ENCODE assay signal across 2 cellular contexts in genomic region chr6:38018755-38019165, GRCh38.
TF ChIP-seq lines count a peak whose summit lies in the region.

No MANE protein-coding gene starts in this region.

TF ChIP-seq in SK-N-SH, 30 proteins besides CTCF, POLR2A, EP300 and RAD21 (continued from another document):
- TF ChIP-seq GATA2 (CRISPR knock-in tag; IDR thresholded peaks at IDR 0.05), result no peak

TF ChIP-seq in HepG2, 621 proteins besides CTCF, POLR2A, EP300 and RAD21 (continued from another document and continues in another):
- TF ChIP-seq, protein P1, sequence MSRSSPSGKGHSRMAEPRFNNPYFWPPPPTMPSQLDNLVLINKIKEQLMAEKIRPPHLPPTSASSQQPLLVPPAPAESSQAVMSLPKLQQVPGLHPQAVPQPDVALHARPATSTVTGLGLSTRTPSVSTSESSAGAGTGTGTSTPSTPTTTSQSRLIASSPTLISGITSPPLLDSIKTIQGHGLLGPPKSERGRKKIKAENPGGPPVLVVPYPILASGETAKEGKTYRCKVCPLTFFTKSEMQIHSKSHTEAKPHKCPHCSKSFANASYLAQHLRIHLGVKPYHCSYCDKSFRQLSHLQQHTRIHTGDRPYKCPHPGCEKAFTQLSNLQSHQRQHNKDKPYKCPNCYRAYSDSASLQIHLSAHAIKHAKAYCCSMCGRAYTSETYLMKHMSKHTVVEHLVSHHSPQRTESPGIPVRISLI (CRISPR knock-in tag; IDR thresholded peaks at IDR 0.05; ENCODE audit: borderline replicate concordance), result peak; percentile 74; the same call in 1 of the 2 replicates
- TF ChIP-seq ZNF430 (CRISPR knock-in tag; IDR thresholded peaks at IDR 0.05), result no peak
- TF ChIP-seq ZBTB33 (CRISPR knock-in tag; IDR thresholded peaks at IDR 0.05), result peak; percentile 50; the same call in 1 of the 2 replicates
- no peak for TF ChIP-seq ZNF335 (CRISPR knock-in tag; IDR thresholded peaks at IDR 0.05)
- no peak for TF ChIP-seq EZH2 (conservative IDR thresholded peaks at IDR 0.05; ENCODE audit: low read depth, low read length)
- TF ChIP-seq ZNF263 (CRISPR knock-in tag; IDR thresholded peaks at IDR 0.05), result no peak
- TF ChIP-seq, protein P2, sequence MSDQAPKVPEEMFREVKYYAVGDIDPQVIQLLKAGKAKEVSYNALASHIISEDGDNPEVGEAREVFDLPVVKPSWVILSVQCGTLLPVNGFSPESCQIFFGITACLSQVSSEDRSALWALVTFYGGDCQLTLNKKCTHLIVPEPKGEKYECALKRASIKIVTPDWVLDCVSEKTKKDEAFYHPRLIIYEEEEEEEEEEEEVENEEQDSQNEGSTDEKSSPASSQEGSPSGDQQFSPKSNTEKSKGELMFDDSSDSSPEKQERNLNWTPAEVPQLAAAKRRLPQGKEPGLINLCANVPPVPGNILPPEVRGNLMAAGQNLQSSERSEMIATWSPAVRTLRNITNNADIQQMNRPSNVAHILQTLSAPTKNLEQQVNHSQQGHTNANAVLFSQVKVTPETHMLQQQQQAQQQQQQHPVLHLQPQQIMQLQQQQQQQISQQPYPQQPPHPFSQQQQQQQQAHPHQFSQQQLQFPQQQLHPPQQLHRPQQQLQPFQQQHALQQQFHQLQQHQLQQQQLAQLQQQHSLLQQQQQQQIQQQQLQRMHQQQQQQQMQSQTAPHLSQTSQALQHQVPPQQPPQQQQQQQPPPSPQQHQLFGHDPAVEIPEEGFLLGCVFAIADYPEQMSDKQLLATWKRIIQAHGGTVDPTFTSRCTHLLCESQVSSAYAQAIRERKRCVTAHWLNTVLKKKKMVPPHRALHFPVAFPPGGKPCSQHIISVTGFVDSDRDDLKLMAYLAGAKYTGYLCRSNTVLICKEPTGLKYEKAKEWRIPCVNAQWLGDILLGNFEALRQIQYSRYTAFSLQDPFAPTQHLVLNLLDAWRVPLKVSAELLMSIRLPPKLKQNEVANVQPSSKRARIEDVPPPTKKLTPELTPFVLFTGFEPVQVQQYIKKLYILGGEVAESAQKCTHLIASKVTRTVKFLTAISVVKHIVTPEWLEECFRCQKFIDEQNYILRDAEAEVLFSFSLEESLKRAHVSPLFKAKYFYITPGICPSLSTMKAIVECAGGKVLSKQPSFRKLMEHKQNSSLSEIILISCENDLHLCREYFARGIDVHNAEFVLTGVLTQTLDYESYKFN (CRISPR knock-in tag; conservative IDR thresholded peaks at IDR 0.05), result peak; percentile 31; the same call in 1 of the 2 replicates
- TF ChIP-seq AHDC1 (CRISPR knock-in tag; IDR thresholded peaks at IDR 0.05; ENCODE audit: borderline replicate concordance), result no peak
- TF ChIP-seq, protein P3, sequence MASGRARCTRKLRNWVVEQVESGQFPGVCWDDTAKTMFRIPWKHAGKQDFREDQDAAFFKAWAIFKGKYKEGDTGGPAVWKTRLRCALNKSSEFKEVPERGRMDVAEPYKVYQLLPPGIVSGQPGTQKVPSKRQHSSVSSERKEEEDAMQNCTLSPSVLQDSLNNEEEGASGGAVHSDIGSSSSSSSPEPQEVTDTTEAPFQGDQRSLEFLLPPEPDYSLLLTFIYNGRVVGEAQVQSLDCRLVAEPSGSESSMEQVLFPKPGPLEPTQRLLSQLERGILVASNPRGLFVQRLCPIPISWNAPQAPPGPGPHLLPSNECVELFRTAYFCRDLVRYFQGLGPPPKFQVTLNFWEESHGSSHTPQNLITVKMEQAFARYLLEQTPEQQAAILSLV (CRISPR knock-in tag; IDR thresholded peaks at IDR 0.05; ENCODE audit: borderline replicate concordance), result no peak
- TF ChIP-seq, protein P4, sequence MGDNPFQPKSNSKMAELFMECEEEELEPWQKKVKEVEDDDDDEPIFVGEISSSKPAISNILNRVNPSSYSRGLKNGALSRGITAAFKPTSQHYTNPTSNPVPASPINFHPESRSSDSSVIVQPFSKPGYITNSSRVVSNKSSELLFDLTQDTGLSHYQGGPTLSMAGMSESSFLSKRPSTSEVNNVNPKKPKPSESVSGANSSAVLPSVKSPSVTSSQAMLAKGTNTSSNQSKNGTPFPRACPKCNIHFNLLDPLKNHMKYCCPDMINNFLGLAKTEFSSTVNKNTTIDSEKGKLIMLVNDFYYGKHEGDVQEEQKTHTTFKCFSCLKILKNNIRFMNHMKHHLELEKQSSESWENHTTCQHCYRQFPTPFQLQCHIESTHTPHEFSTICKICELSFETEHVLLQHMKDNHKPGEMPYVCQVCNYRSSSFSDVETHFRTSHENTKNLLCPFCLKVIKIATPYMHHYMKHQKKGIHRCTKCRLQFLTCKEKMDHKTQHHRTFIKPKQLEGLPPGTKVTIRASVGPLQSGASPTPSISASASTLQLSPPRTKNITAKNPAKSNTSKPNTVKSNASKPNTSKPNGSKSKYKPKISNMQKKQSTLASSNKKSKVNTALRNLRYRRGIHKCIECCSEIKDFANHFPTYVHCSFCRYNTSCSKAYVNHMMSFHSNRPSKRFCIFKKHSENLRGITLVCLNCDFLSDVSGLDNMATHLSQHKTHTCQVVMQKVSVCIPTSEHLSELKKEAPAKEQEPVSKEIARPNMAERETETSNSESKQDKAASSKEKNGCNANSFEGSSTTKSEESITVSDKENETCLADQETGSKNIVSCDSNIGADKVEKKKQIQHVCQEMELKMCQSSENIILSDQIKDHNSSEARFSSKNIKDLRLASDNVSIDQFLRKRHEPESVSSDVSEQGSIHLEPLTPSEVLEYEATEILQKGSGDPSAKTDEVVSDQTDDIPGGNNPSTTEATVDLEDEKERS (CRISPR knock-in tag; IDR thresholded peaks at IDR 0.05), result 0 out of 2 replicates have a peak, but pooled peaks have one; percentile 42
- TF ChIP-seq, protein P5, sequence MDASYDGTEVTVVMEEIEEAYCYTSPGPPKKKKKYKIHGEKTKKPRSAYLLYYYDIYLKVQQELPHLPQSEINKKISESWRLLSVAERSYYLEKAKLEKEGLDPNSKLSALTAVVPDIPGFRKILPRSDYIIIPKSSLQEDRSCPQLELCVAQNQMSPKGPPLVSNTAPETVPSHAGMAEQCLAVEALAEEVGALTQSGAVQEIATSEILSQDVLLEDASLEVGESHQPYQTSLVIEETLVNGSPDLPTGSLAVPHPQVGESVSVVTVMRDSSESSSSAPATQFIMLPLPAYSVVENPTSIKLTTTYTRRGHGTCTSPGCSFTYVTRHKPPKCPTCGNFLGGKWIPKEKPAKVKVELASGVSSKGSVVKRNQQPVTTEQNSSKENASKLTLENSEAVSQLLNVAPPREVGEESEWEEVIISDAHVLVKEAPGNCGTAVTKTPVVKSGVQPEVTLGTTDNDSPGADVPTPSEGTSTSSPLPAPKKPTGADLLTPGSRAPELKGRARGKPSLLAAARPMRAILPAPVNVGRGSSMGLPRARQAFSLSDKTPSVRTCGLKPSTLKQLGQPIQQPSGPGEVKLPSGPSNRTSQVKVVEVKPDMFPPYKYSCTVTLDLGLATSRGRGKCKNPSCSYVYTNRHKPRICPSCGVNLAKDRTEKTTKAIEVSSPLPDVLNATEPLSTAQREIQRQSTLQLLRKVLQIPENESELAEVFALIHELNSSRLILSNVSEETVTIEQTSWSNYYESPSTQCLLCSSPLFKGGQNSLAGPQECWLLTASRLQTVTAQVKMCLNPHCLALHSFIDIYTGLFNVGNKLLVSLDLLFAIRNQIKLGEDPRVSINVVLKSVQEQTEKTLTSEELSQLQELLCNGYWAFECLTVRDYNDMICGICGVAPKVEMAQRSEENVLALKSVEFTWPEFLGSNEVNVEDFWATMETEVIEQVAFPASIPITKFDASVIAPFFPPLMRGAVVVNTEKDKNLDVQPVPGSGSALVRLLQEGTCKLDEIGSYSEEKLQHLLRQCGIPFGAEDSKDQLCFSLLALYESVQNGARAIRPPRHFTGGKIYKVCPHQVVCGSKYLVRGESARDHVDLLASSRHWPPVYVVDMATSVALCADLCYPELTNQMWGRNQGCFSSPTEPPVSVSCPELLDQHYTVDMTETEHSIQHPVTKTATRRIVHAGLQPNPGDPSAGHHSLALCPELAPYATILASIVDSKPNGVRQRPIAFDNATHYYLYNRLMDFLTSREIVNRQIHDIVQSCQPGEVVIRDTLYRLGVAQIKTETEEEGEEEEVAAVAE (CRISPR knock-in tag; IDR thresholded peaks at IDR 0.05; ENCODE audit: borderline replicate concordance), result no peak
- no peak for TF ChIP-seq ZNF337 (CRISPR knock-in tag; IDR thresholded peaks at IDR 0.05; ENCODE audit: borderline replicate concordance, low read depth)
- no peak for TF ChIP-seq ZEB1 (IDR thresholded peaks at IDR 0.05; ENCODE audit: insufficient replicate concordance, low read depth)
- TF ChIP-seq FIP1L1 (IDR thresholded peaks at IDR 0.05; ENCODE audit: borderline replicate concordance, insufficient read depth, low read depth, low read length), result no peak
- TF ChIP-seq ZNF234 (CRISPR knock-in tag; conservative IDR thresholded peaks at IDR 0.05), result no peak
- no peak for TF ChIP-seq HMGA1 (CRISPR knock-in tag; conservative IDR thresholded peaks at IDR 0.05)
- TF ChIP-seq HINFP (CRISPR knock-in tag; IDR thresholded peaks at IDR 0.05; ENCODE audit: low read depth), result no peak
- TF ChIP-seq ZBTB42 (CRISPR knock-in tag; IDR thresholded peaks at IDR 0.05), result no peak
- TF ChIP-seq ZNF644 (CRISPR knock-in tag; IDR thresholded peaks at IDR 0.05; ENCODE audit: low read depth), result no peak
- no peak for TF ChIP-seq HDAC2 (CRISPR knock-in tag; IDR thresholded peaks at IDR 0.05)
- no peak for TF ChIP-seq HNRNPK (IDR thresholded peaks at IDR 0.05; ENCODE audit: low read depth, low read length, poor library complexity, severe bottlenecking)
- TF ChIP-seq ZNF331 (CRISPR knock-in tag; IDR thresholded peaks at IDR 0.05), result no peak
- no peak for TF ChIP-seq ZNF33B (CRISPR knock-in tag; IDR thresholded peaks at IDR 0.05)
- no peak for TF ChIP-seq TAF1 (CRISPR knock-in tag; IDR thresholded peaks at IDR 0.05)
- TF ChIP-seq, protein P6, sequence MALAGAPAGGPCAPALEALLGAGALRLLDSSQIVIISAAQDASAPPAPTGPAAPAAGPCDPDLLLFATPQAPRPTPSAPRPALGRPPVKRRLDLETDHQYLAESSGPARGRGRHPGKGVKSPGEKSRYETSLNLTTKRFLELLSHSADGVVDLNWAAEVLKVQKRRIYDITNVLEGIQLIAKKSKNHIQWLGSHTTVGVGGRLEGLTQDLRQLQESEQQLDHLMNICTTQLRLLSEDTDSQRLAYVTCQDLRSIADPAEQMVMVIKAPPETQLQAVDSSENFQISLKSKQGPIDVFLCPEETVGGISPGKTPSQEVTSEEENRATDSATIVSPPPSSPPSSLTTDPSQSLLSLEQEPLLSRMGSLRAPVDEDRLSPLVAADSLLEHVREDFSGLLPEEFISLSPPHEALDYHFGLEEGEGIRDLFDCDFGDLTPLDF (CRISPR knock-in tag; IDR thresholded peaks at IDR 0.05), result no peak
- no peak for TF ChIP-seq TMF1 (CRISPR knock-in tag; IDR thresholded peaks at IDR 0.05; ENCODE audit: low read depth)
- TF ChIP-seq ZNF232 (CRISPR knock-in tag; IDR thresholded peaks at IDR 0.05; ENCODE audit: borderline replicate concordance), result no peak
- no peak for TF ChIP-seq GATAD2A (CRISPR knock-in tag; IDR thresholded peaks at IDR 0.05)
- no peak for TF ChIP-seq ZNF20 (CRISPR knock-in tag; IDR thresholded peaks at IDR 0.05)
